Comparison of ENCODE assay signal across 1 cellular context in the genomic region with DNA sequence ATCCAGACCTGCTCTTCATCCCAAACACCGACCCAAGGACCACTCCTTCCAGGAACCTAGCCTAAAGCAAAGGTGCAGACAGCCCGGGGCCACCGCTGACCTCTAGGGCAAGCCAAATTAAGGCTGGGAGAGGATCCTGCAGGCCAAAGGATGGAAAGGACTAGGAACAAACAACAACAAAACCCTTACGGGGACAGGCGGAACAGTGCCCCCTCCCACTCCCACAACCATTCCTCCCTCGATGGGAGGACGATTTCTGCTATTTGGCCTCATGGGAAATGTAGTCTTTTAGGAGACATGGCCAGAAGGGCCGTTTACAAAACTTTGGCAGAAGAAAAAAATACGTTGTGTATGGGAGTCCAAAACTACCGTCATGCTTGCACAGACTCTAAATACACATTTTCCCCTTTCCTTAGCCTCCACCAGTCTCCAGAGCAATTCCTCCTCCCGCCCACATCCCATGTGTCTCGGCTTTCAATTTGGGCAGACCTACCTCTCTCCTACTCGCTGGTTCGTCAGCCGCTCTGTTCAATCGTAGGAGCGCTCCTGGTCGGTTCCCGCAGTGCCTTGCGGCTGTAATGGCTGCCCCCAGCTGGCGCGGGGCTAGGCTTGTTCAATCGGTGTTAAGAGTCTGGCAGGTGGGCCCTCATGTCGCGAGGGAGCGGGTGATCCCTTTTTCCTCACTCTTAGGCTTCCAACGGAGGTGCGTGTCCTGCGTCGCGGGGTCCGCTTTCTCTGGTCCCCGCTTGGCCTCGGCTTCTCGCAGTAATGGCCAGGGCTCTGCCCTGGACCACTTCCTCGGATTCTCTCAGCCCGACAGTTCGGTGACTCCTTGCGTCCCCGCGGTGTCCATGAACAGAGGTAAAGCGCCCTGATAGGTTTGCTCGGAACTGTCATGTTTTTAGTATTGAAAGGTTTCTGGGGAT.
TF ChIP-seq lines count a peak whose summit lies in the region.

A gene (plus strand): TSS at position 560 of the 926 bp plus-strand sequence. CDS start 19 bp downstream, at position 579.

TF ChIP-seq in HEK293, 187 proteins besides CTCF, POLR2A, EP300 and RAD21 (continued from another document):
- TF ChIP-seq, protein P1, sequence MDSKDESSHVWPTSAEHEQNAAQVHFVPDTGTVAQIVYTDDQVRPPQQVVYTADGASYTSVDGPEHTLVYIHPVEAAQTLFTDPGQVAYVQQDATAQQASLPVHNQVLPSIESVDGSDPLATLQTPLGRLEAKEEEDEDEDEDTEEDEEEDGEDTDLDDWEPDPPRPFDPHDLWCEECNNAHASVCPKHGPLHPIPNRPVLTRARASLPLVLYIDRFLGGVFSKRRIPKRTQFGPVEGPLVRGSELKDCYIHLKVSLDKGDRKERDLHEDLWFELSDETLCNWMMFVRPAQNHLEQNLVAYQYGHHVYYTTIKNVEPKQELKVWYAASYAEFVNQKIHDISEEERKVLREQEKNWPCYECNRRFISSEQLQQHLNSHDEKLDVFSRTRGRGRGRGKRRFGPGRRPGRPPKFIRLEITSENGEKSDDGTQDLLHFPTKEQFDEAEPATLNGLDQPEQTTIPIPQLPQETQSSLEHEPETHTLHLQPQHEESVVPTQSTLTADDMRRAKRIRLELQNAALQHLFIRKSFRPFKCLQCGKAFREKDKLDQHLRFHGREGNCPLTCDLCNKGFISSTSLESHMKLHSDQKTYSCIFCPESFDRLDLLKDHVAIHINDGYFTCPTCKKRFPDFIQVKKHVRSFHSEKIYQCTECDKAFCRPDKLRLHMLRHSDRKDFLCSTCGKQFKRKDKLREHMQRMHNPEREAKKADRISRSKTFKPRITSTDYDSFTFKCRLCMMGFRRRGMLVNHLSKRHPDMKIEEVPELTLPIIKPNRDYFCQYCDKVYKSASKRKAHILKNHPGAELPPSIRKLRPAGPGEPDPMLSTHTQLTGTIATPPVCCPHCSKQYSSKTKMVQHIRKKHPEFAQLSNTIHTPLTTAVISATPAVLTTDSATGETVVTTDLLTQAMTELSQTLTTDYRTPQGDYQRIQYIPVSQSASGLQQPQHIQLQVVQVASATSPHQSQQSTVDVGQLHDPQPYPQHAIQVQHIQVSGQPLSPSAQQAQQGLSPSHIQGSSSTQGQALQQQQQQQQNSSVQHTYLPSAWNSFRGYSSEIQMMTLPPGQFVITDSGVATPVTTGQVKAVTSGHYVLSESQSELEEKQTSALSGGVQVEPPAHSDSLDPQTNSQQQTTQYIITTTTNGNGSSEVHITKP (tag by site-specific recombination; IDR thresholded peaks at IDR 0.05): peak; percentile 99
- TF ChIP-seq, protein P2, sequence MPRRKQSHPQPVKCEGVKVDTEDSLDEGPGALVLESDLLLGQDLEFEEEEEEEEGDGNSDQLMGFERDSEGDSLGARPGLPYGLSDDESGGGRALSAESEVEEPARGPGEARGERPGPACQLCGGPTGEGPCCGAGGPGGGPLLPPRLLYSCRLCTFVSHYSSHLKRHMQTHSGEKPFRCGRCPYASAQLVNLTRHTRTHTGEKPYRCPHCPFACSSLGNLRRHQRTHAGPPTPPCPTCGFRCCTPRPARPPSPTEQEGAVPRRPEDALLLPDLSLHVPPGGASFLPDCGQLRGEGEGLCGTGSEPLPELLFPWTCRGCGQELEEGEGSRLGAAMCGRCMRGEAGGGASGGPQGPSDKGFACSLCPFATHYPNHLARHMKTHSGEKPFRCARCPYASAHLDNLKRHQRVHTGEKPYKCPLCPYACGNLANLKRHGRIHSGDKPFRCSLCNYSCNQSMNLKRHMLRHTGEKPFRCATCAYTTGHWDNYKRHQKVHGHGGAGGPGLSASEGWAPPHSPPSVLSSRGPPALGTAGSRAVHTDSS (tag by site-specific recombination; IDR thresholded peaks at IDR 0.05): 0 out of 2 replicates have a peak, but pooled peaks have one; percentile 36
- no peak for TF ChIP-seq ZNF707 (tag by site-specific recombination; IDR thresholded peaks at IDR 0.05)
- peak; percentile 56 for TF ChIP-seq ZNF341 (tag by site-specific recombination; IDR thresholded peaks at IDR 0.05; ENCODE audit: low read depth)
- TF ChIP-seq, protein P3, sequence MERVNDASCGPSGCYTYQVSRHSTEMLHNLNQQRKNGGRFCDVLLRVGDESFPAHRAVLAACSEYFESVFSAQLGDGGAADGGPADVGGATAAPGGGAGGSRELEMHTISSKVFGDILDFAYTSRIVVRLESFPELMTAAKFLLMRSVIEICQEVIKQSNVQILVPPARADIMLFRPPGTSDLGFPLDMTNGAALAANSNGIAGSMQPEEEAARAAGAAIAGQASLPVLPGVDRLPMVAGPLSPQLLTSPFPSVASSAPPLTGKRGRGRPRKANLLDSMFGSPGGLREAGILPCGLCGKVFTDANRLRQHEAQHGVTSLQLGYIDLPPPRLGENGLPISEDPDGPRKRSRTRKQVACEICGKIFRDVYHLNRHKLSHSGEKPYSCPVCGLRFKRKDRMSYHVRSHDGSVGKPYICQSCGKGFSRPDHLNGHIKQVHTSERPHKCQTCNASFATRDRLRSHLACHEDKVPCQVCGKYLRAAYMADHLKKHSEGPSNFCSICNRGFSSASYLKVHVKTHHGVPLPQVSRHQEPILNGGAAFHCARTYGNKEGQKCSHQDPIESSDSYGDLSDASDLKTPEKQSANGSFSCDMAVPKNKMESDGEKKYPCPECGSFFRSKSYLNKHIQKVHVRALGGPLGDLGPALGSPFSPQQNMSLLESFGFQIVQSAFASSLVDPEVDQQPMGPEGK (tag by site-specific recombination; IDR thresholded peaks at IDR 0.05): peak; percentile 84
- TF ChIP-seq ZNF10 (tag by site-specific recombination; IDR thresholded peaks at IDR 0.05): no peak
- TF ChIP-seq, protein P4, sequence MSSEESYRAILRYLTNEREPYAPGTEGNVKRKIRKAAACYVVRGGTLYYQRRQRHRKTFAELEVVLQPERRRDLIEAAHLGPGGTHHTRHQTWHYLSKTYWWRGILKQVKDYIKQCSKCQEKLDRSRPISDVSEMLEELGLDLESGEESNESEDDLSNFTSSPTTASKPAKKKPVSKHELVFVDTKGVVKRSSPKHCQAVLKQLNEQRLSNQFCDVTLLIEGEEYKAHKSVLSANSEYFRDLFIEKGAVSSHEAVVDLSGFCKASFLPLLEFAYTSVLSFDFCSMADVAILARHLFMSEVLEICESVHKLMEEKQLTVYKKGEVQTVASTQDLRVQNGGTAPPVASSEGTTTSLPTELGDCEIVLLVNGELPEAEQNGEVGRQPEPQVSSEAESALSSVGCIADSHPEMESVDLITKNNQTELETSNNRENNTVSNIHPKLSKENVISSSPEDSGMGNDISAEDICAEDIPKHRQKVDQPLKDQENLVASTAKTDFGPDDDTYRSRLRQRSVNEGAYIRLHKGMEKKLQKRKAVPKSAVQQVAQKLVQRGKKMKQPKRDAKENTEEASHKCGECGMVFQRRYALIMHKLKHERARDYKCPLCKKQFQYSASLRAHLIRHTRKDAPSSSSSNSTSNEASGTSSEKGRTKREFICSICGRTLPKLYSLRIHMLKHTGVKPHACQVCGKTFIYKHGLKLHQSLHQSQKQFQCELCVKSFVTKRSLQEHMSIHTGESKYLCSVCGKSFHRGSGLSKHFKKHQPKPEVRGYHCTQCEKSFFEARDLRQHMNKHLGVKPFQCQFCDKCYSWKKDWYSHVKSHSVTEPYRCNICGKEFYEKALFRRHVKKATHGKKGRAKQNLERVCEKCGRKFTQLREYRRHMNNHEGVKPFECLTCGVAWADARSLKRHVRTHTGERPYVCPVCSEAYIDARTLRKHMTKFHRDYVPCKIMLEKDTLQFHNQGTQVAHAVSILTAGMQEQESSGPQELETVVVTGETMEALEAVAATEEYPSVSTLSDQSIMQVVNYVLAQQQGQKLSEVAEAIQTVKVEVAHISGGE (tag by site-specific recombination; conservative IDR thresholded peaks at IDR 0.05; ENCODE audit: low read depth): peak; percentile 43
- TF ChIP-seq ZNF146 (tag by site-specific recombination; IDR thresholded peaks at IDR 0.05): 0 out of 2 replicates have a peak, but pooled peaks have one; percentile 9
TF ChIP-seq in HEK293: peak in this region for 53.
